ENCODE assay signal across 17 cellular contexts in genomic region chr4:165631208-165631894, GRCh38.
A peak's percentile ranks its signal among the peaks of the same experiment; 100 is the strongest.
DNase-seq lines count a peak whose midpoint lies in the region; ATAC-seq, FAIRE-seq and TF ChIP-seq lines count a peak whose summit lies in the region.
"Had no signal": no experiment of that assay in that cellular context is flagged by ENCODE, and none has a peak within 500 bp of the region (broad histone marks: within the 10 kb centered on the region; RNA-seq: fewer than 3 reads in every experiment).

No MANE protein-coding gene starts in this region.

- peak; percentile 94 for DNase-seq in NCI-H748 (lab: John Stamatoyannopoulos, UW; ENCODE audit: unreplicated experiment)
- no peak for DNase-seq in NCI-H748 treated with DMSO at 0.1 percent for 48 hours (lab: John Stamatoyannopoulos, UW)
- peak; percentile 90 for DNase-seq in bronchial epithelial cell (ENCODE audit: low read depth)
- DNase-seq in left cardiac atrium = no peak
- DNase-seq in activated T-cell treated with anti-CD3 and anti-CD28 coated beads for 4 hours = no peak
- no peak for DNase-seq in SW480 (ENCODE audit: low spot score)
- DNase-seq: activated CD4-positive, CD25-positive, alpha-beta regulatory T cell treated with anti-CD3 and anti-CD28 coated beads, Interleukin-2, amount 50 U/mL, for 72 hours; MV-4-11; NCI-H2107; NCI-H526 had no signal

- ATAC-seq in left cardiac atrium (peak; percentile 27 to 92), HG03196 (IDR thresholded peaks at IDR 0.05; ENCODE audit: unreplicated experiment) (no peak)
- ATAC-seq: K562 had no signal

- H3K4me1 ChIP-seq in skeletal muscle satellite cell (ENCODE audit: control insufficient read depth, insufficient read depth, low read length) = peaks cover 17% of the 10 kb centered on the region

- TF ChIP-seq CTCF in bronchial epithelial cell (IDR thresholded peaks at IDR 0.05; ENCODE audit: insufficient read depth, low read length, severe bottlenecking) = no peak

- no peak overlapping the region for H3K9ac ChIP-seq in skeletal muscle satellite cell (ENCODE audit: low read depth, low read length)

- no peak for FAIRE-seq in bronchial epithelial cell (lab: Jason Lieb, UNC)
- FAIRE-seq: colon, endometrium, GM12891, K562 had no signal

- intact Hi-C loops in left cardiac atrium (cut with DNase I) = loop anchor here in 1 of 2 donors (10.0 kb wide), 1 partner anchor 153 kb away; no protein-coding TSS in a partner anchor

- peak overlapping the region; percentile 35 for H3K4me2 ChIP-seq in skeletal muscle satellite cell (ENCODE audit: low read length)

- no peak overlapping the region for H3K4me3 ChIP-seq in bronchial epithelial cell (ENCODE audit: low read depth, low read length)
- no peak overlapping the region for H3K4me3 ChIP-seq in skeletal muscle satellite cell (ENCODE audit: low read length)
- H3K4me3 ChIP-seq: K562 had no signal

- H3K9me3 ChIP-seq in skeletal muscle satellite cell (replicated peaks; ENCODE audit: low read length) = no peaks in the 10 kb centered on the region
- H3K9me3 ChIP-seq: neutrophil had no signal

- H3K36me3 ChIP-seq in bronchial epithelial cell (ENCODE audit: control insufficient read depth, insufficient read depth, low read length) (no peaks in the 10 kb centered on the region), skeletal muscle satellite cell (ENCODE audit: insufficient read depth, low read length) (no peaks in the 10 kb centered on the region)
- H3K36me3 ChIP-seq: neutrophil had no signal

- no peaks in the 10 kb centered on the region for H3K27me3 ChIP-seq in bronchial epithelial cell (ENCODE audit: control insufficient read depth, insufficient read depth, low read length)
- H3K27me3 ChIP-seq in skeletal muscle satellite cell (ENCODE audit: control insufficient read depth, insufficient read depth, low read length) = no peaks in the 10 kb centered on the region
- H3K27me3 ChIP-seq: neutrophil had no signal

Comparison
In these comparisons a context has a peak if more than half of its experiments do, and no peak if none do; other contexts are left out.
1. DNase-seq: peak in NCI-H748 (single experiment) and bronchial epithelial cell (single experiment); none in NCI-H748 treated with DMSO at 0.1 percent for 48 hours (single experiment), left cardiac atrium (single experiment), activated T-cell treated with anti-CD3 and anti-CD28 coated beads for 4 hours (single experiment) and SW480 (single experiment).